9 cellular contexts compared by ENCODE assay signal in the genomic region with DNA sequence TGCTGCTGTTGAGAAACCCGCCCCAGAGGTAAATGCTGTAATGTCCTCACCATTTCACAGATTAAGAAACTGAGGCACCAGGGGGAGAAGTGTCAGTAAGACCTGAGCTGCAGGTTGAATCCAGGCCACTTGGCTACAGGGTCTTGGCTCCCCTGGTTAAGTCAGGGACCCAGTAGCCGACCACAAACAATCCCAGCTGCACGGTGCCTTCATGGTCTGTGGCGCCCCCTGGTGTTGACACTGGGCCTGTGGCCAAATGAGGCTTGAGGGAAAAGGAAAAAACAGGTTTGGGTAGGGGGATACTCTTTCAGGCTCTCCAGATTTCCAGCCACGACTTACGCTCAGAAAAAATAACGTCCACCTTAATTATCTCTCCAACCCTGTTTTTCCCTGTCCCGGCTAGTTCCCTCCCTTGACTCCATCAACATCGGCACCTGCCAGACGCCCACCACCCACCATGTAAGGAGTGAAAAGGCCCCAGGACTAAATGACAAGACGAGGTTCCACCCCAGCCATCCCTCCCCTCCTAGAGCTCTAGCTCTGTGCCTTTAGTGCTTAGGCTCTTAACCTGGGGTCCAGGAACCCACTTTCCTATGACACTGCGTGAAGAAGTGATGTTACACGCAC. TPM values are rescaled to one million over a fixed set of nuclear protein-coding genes. Genes with fewer than 3 reads are reported as not detected.
DNase-seq lines count a peak whose midpoint lies in the region; ATAC-seq and TF ChIP-seq lines count a peak whose summit lies in the region.
"Had no signal": no experiment of that assay in that cellular context is flagged by ENCODE, and none has a peak within 500 bp of the region (broad histone marks: within the 10 kb centered on the region; RNA-seq: fewer than 3 reads in every experiment).

No MANE protein-coding gene starts in this region.

- peak; percentile 81 for TF ChIP-seq CTCF in NB4 (IDR thresholded peaks at IDR 0.05; ENCODE audit: low read depth, low read length)

- ATAC-seq in activated T-helper 17 cell treated with anti-CD3 and anti-CD28 coated beads, Interleukin-2, amount 50 U/mL, for 72 hours (replicated peaks) = peak; percentile 67
- ATAC-seq in stimulated activated naive B cell treated with anti-CD40 and anti-IgM and Interleukin-4, amounts not matched to agents 10 μg/mL and 1 μg/mL and 100 μg/mL, for 72 hours (replicated peaks) = peak; percentile 60 to 67

- no peak overlapping the region for H3K27ac Mint-ChIP-seq in activated T-helper 17 cell treated with anti-CD3 and anti-CD28 coated beads, Interleukin-2, amount 50 U/mL, for 72 hours
- H3K27ac Mint-ChIP-seq in stimulated activated naive B cell treated with anti-CD40 and anti-IgM and Interleukin-4, amounts not matched to agents 10 μg/mL and 1 μg/mL and 100 μg/mL, for 72 hours = no peak overlapping the region

- DNase-seq in NCI-H1105 treated with DMSO at 0.1 percent for 48 hours (lab: John Stamatoyannopoulos, UW) (peak; percentile 29), NCI-H1105 (lab: John Stamatoyannopoulos, UW) (no peak), NB4 (ENCODE audit: low read depth) (peak; percentile 37), iPS-NIHi7 (ENCODE audit: extremely low spot score) (peak; percentile 78), GOT3 (lab: John Stamatoyannopoulos, UW) (no peak), NCI-H1930 (lab: John Stamatoyannopoulos, UW) (no peak)
- DNase-seq in stimulated activated naive B cell treated with anti-CD40 and anti-IgM and Interleukin-4, amounts not matched to agents 10 μg/mL and 1 μg/mL and 100 μg/mL, for 72 hours = no peak

- no peaks in the 10 kb centered on the region for H3K27me3 Mint-ChIP-seq in activated T-helper 17 cell treated with anti-CD3 and anti-CD28 coated beads, Interleukin-2, amount 50 U/mL, for 72 hours
- H3K27me3 Mint-ChIP-seq in stimulated activated naive B cell treated with anti-CD40 and anti-IgM and Interleukin-4, amounts not matched to agents 10 μg/mL and 1 μg/mL and 100 μg/mL, for 72 hours = no peaks in the 10 kb centered on the region

- no peaks in the 10 kb centered on the region for H3K4me1 Mint-ChIP-seq in activated T-helper 17 cell treated with anti-CD3 and anti-CD28 coated beads, Interleukin-2, amount 50 U/mL, for 72 hours
- H3K4me1 Mint-ChIP-seq in stimulated activated naive B cell treated with anti-CD40 and anti-IgM and Interleukin-4, amounts not matched to agents 10 μg/mL and 1 μg/mL and 100 μg/mL, for 72 hours = peaks cover 0 to 3% of the 10 kb centered on the region in 2 donors

- TF ChIP-seq POLR2A in NB4 (IDR thresholded peaks at IDR 0.05; ENCODE audit: extremely low read depth, insufficient read length) = no peak

- no peak overlapping the region for H3K4me3 ChIP-seq in NB4 (ENCODE audit: low read depth, low read length)
- H3K4me3 ChIP-seq: BLaER1 had no signal

- H3K9me3 Mint-ChIP-seq in activated T-helper 17 cell treated with anti-CD3 and anti-CD28 coated beads, Interleukin-2, amount 50 U/mL, for 72 hours = no peaks in the 10 kb centered on the region
- H3K9me3 Mint-ChIP-seq in stimulated activated naive B cell treated with anti-CD40 and anti-IgM and Interleukin-4, amounts not matched to agents 10 μg/mL and 1 μg/mL and 100 μg/mL, for 72 hours = no peaks in the 10 kb centered on the region

- no peak overlapping the region for H3K4me3 Mint-ChIP-seq in activated T-helper 17 cell treated with anti-CD3 and anti-CD28 coated beads, Interleukin-2, amount 50 U/mL, for 72 hours
- no peak overlapping the region for H3K4me3 Mint-ChIP-seq in stimulated activated naive B cell treated with anti-CD40 and anti-IgM and Interleukin-4, amounts not matched to agents 10 μg/mL and 1 μg/mL and 100 μg/mL, for 72 hours

- H3K36me3 Mint-ChIP-seq in activated T-helper 17 cell treated with anti-CD3 and anti-CD28 coated beads, Interleukin-2, amount 50 U/mL, for 72 hours (ENCODE audit: low read depth) = peaks cover 26% of the 10 kb centered on the region
- peaks cover 22 to 25% of the 10 kb centered on the region in 2 donors for H3K36me3 Mint-ChIP-seq in stimulated activated naive B cell treated with anti-CD40 and anti-IgM and Interleukin-4, amounts not matched to agents 10 μg/mL and 1 μg/mL and 100 μg/mL, for 72 hours

RNA-seq across cellular contexts. Expression of a gene that starts 47.7 kb away (rescaled TPM):
- 10 to 100 TPM; 39.8 to 59.5 TPM for total RNA-seq in activated T-helper 17 cell treated with anti-CD3 and anti-CD28 coated beads, Interleukin-2, amount 50 U/mL, for 72 hours

RNA-seq across cellular contexts. Expression of a gene that starts 53.6 kb away (rescaled TPM):
- total RNA-seq in activated T-helper 17 cell treated with anti-CD3 and anti-CD28 coated beads, Interleukin-2, amount 50 U/mL, for 72 hours = 10 to 100 TPM; 50.8 to 69.9 TPM

Comparison
In these comparisons a context has a peak if more than half of its experiments do, and no peak if none do; other contexts are left out.
1. DNase-seq: peak in NCI-H1105 treated with DMSO at 0.1 percent for 48 hours (single experiment), NB4 (single experiment) and iPS-NIHi7 (single experiment); none in NCI-H1105 (single experiment), stimulated activated naive B cell treated with anti-CD40 and anti-IgM and Interleukin-4, amounts not matched to agents 10 μg/mL and 1 μg/mL and 100 μg/mL, for 72 hours (single experiment), GOT3 (single experiment) and NCI-H1930 (0 of 2).